Comparison of ENCODE assay signal across 29 cellular contexts in genomic region chr5:43643327-43643726, GRCh38. TPM values are rescaled to one million over a fixed set of nuclear protein-coding genes. Genes with fewer than 3 reads are reported as not detected.
DNase-seq lines count a peak whose midpoint lies in the region; TF ChIP-seq lines count a peak whose summit lies in the region.
"Had no signal": no experiment of that assay in that cellular context is flagged by ENCODE, and none has a peak within 500 bp of the region (broad histone marks: within the 10 kb centered on the region; RNA-seq: fewer than 3 reads in every experiment).

No MANE protein-coding gene starts in this region.

- peaks cover 6% of the 10 kb centered on the region for H3K27me3 Mint-ChIP-seq in glutamatergic neuron (ENCODE audit: unreplicated experiment)
- no peaks in the 10 kb centered on the region for H3K27me3 Mint-ChIP-seq in neural progenitor cell (ENCODE audit: insufficient read depth, low read depth)
- no peaks in the 10 kb centered on the region for H3K27me3 Mint-ChIP-seq in activated T-cell treated with anti-CD3 and anti-CD28 coated beads, Interleukin-2, amount 50 U/mL, for 24 hours
- H3K27me3 Mint-ChIP-seq: activated CD4-positive, alpha-beta memory T cell treated with anti-CD3 and anti-CD28 coated beads for 36 hours; effector memory CD8-positive, alpha-beta T cell; naive B cell had no signal

- H2AFZ ChIP-seq in neural progenitor cell (replicated peaks), result no peak overlapping the region

- H3K4me1 Mint-ChIP-seq in glutamatergic neuron (ENCODE audit: low read depth, unreplicated experiment), result peaks cover 27% of the 10 kb centered on the region
- no peaks in the 10 kb centered on the region for H3K4me1 Mint-ChIP-seq in neural progenitor cell
- H3K4me1 Mint-ChIP-seq in activated T-cell treated with anti-CD3 and anti-CD28 coated beads, Interleukin-2, amount 50 U/mL, for 24 hours (ENCODE audit: low read depth), result peaks cover 15% of the 10 kb centered on the region

- H3F3A ChIP-seq in neural progenitor cell (ENCODE audit: low read depth), result no peaks in the 10 kb centered on the region

- no peak overlapping the region for H3K4me2 ChIP-seq in neural progenitor cell

- H3K27ac ChIP-seq in neural progenitor cell, result no peak overlapping the region
- H3K27ac ChIP-seq: neutrophil, sigmoid colon, upper lobe of right lung had no signal

- H3K9me3 Mint-ChIP-seq in glutamatergic neuron (ENCODE audit: unreplicated experiment), result peaks cover 7% of the 10 kb centered on the region
- H3K9me3 Mint-ChIP-seq in neural progenitor cell, result no peaks in the 10 kb centered on the region
- H3K9me3 Mint-ChIP-seq in activated T-cell treated with anti-CD3 and anti-CD28 coated beads, Interleukin-2, amount 50 U/mL, for 24 hours, result no peaks in the 10 kb centered on the region
- H3K9me3 Mint-ChIP-seq: activated CD4-positive, alpha-beta memory T cell treated with anti-CD3 and anti-CD28 coated beads for 36 hours; activated naive CD4-positive, alpha-beta T cell treated with anti-CD3 and anti-CD28 coated beads for 36 hours; CD8-positive, alpha-beta T cell; effector memory CD8-positive, alpha-beta T cell; naive B cell had no signal

- no peaks in the 10 kb centered on the region for H3K9me3 ChIP-seq in neural progenitor cell (ENCODE audit: low read depth)
- H3K9me3 ChIP-seq: neutrophil, psoas muscle, sigmoid colon, upper lobe of right lung had no signal

- no peaks in the 10 kb centered on the region for H3K79me2 ChIP-seq in neural progenitor cell (ENCODE audit: low read depth)

- no peaks in the 10 kb centered on the region for H3K27me3 ChIP-seq in neural progenitor cell
- H3K27me3 ChIP-seq: neutrophil, sigmoid colon, upper lobe of right lung had no signal

- H4K20me1 ChIP-seq in neural progenitor cell (ENCODE audit: low read depth), result no peaks in the 10 kb centered on the region

- no peak for TF ChIP-seq CTCF in AG10803 (conservative IDR thresholded peaks at IDR 0.05; ENCODE audit: low read length)
- no peak for TF ChIP-seq CTCF in glutamatergic neuron (IDR thresholded peaks at IDR 0.05; ENCODE audit: partially characterized antibody, unreplicated experiment)
- TF ChIP-seq CTCF in neural progenitor cell (IDR thresholded peaks at IDR 0.05), result no peak

- no peaks in the 10 kb centered on the region for H3K36me3 ChIP-seq in neural progenitor cell

- H3K36me3 Mint-ChIP-seq in glutamatergic neuron (ENCODE audit: unreplicated experiment) (no peaks in the 10 kb centered on the region), neural progenitor cell (peaks cover 2% of the 10 kb centered on the region)
- peaks cover 69% of the 10 kb centered on the region for H3K36me3 Mint-ChIP-seq in activated T-cell treated with anti-CD3 and anti-CD28 coated beads, Interleukin-2, amount 50 U/mL, for 24 hours (ENCODE audit: low read depth)

- no peak overlapping the region for H3K4me3 ChIP-seq in AG10803 (ENCODE audit: low read length)
- no peak overlapping the region for H3K4me3 ChIP-seq in neural progenitor cell
- H3K4me3 ChIP-seq: psoas muscle, sigmoid colon, upper lobe of right lung had no signal

- peak; percentile 41 for DNase-seq in AG10803 (ENCODE audit: low read depth)
- peak; percentile 5 for DNase-seq in ELR (ENCODE audit: low read depth)
- peak; percentile 40 for DNase-seq in amniotic epithelial cell (ENCODE audit: low read depth)
- DNase-seq in glutamatergic neuron, result no peak
- DNase-seq in neural progenitor cell (ENCODE audit: low spot score), result no peak
- no peak for DNase-seq in activated T-cell treated with anti-CD3 and anti-CD28 coated beads, Interleukin-2, amount 50 U/mL, for 24 hours
- DNase-seq in CD1c-positive myeloid dendritic cell (ENCODE audit: extremely low spot score), result no peak
- DNase-seq in NCI-H446 (lab: John Stamatoyannopoulos, UW), result no peak
- DNase-seq: activated CD4-positive, alpha-beta memory T cell treated with anti-CD3 and anti-CD28 coated beads for 36 hours; activated CD4-positive, alpha-beta T cell treated with anti-CD3 and anti-CD28 coated beads for 1 hour; activated naive CD4-positive, alpha-beta T cell treated with anti-CD3 and anti-CD28 coated beads for 36 hours; CD8-positive, alpha-beta T cell; effector memory CD8-positive, alpha-beta T cell; erythroblast; GDM1; Kasumi-1; left ventricle myocardium superior; MV-4-11; naive B cell; NCI-H146; NCI-H2107; NCI-H345; psoas muscle; Right ventricle myocardium superior; sigmoid colon; stimulated activated CD4-positive, alpha-beta T cell treated with anti-CD3 and anti-CD28 coated beads, Interleukin-15, amount 100 ng/mL, for 24 hours; stimulated activated CD4-positive, alpha-beta T cell treated with anti-CD3 and anti-CD28 coated beads, Interleukin-4, amount 100 ng/mL, for 4 hours; upper lobe of right lung had no signal

- H3K4me3 Mint-ChIP-seq in glutamatergic neuron (ENCODE audit: unreplicated experiment) (peak overlapping the region; percentile 56), neural progenitor cell (no peak overlapping the region)
- H3K4me3 Mint-ChIP-seq in activated T-cell treated with anti-CD3 and anti-CD28 coated beads, Interleukin-2, amount 50 U/mL, for 24 hours, result no peak overlapping the region
- H3K4me3 Mint-ChIP-seq: activated CD4-positive, alpha-beta memory T cell treated with anti-CD3 and anti-CD28 coated beads for 36 hours; activated naive CD4-positive, alpha-beta T cell treated with anti-CD3 and anti-CD28 coated beads for 36 hours; CD8-positive, alpha-beta T cell; effector memory CD8-positive, alpha-beta T cell; naive B cell had no signal

- no peaks in the 10 kb centered on the region for H3K4me1 ChIP-seq in neural progenitor cell

- H3K9ac ChIP-seq in neural progenitor cell, result no peak overlapping the region

- H3K27ac Mint-ChIP-seq in glutamatergic neuron (ENCODE audit: unreplicated experiment) (peak overlapping the region; percentile 98), neural progenitor cell (no peak overlapping the region)
- H3K27ac Mint-ChIP-seq in activated T-cell treated with anti-CD3 and anti-CD28 coated beads, Interleukin-2, amount 50 U/mL, for 24 hours, result no peak overlapping the region
- H3K27ac Mint-ChIP-seq: activated CD4-positive, alpha-beta memory T cell treated with anti-CD3 and anti-CD28 coated beads for 36 hours; activated naive CD4-positive, alpha-beta T cell treated with anti-CD3 and anti-CD28 coated beads for 36 hours; CD8-positive, alpha-beta T cell had no signal

RNA-seq across cellular contexts. Expression of gene NNT, which starts 40.3 kb away (rescaled TPM):
- total RNA-seq in glutamatergic neuron (ENCODE audit: unreplicated experiment), result 152 TPM
- total RNA-seq in neural progenitor cell (ENCODE audit: low replicate concordance), result 24.3 and 56.3 TPM in 2 replicates

Comparison
In these comparisons a context has a peak if more than half of its experiments do, and no peak if none do; other contexts are left out.
1. DNase-seq: peak in AG10803 (single experiment), ELR (single experiment) and amniotic epithelial cell (single experiment); none in glutamatergic neuron (single experiment), neural progenitor cell (single experiment), activated T-cell treated with anti-CD3 and anti-CD28 coated beads, Interleukin-2, amount 50 U/mL, for 24 hours (single experiment), CD1c-positive myeloid dendritic cell (single experiment) and NCI-H446 (0 of 2).